In genomic region chr1:71179997-71180396, GRCh38 we compare ENCODE assay signal across 6 cellular contexts.
"Had no signal": no experiment of that assay in that cellular context is flagged by ENCODE, and none has a peak within 500 bp of the region (broad histone marks: within the 10 kb centered on the region; RNA-seq: fewer than 3 reads in every experiment).

No MANE protein-coding gene starts in this region.

- H3K27ac ChIP-seq: HL-60 had no signal

- H3K27me3 Mint-ChIP-seq: IgD-negative memory B cell had no signal

- H3K4me3 Mint-ChIP-seq: IgD-negative memory B cell had no signal

- ATAC-seq: HepG2, K562 had no signal

- H3K27ac Mint-ChIP-seq: IgD-negative memory B cell had no signal

- H3K4me3 ChIP-seq: K562 had no signal

- DNase-seq: IMR-90, KBM-7 had no signal
